ENCODE assay signal across 22 cellular contexts in genomic region chr16:72749091-72749490, GRCh38.
"Had no signal": no experiment of that assay in that cellular context is flagged by ENCODE, and none has a peak within 500 bp of the region (broad histone marks: within the 10 kb centered on the region; RNA-seq: fewer than 3 reads in every experiment).

No MANE protein-coding gene starts in this region.

- H3K4me1 Mint-ChIP-seq: activated naive CD8-positive, alpha-beta T cell treated with anti-CD3 and anti-CD28 coated beads for 36 hours; natural killer cell had no signal

- H3K27me3 ChIP-seq: heart left ventricle, upper lobe of left lung had no signal

- H3K36me3 ChIP-seq: heart left ventricle, upper lobe of left lung had no signal

- H3K36me3 Mint-ChIP-seq: activated CD4-positive, alpha-beta memory T cell treated with anti-CD3 and anti-CD28 coated beads for 36 hours; natural killer cell had no signal

- H3K27me3 Mint-ChIP-seq: activated CD4-positive, alpha-beta memory T cell treated with anti-CD3 and anti-CD28 coated beads for 36 hours; activated naive CD8-positive, alpha-beta T cell treated with anti-CD3 and anti-CD28 coated beads for 36 hours; progenitor cell of endocrine pancreas had no signal

- H3K4me3 ChIP-seq: coronary artery, heart left ventricle, upper lobe of left lung had no signal

- H3K4me1 ChIP-seq: heart left ventricle, upper lobe of left lung had no signal

- H3K9me3 Mint-ChIP-seq: activated CD4-positive, alpha-beta memory T cell treated with anti-CD3 and anti-CD28 coated beads for 36 hours; activated naive CD8-positive, alpha-beta T cell treated with anti-CD3 and anti-CD28 coated beads for 36 hours; endodermal cell; natural killer cell had no signal

- FAIRE-seq: bronchial epithelial cell, islet of Langerhans had no signal

- H3K27ac Mint-ChIP-seq: activated CD4-positive, alpha-beta memory T cell treated with anti-CD3 and anti-CD28 coated beads for 36 hours; activated naive CD8-positive, alpha-beta T cell treated with anti-CD3 and anti-CD28 coated beads for 36 hours; natural killer cell had no signal

- H3K4me3 Mint-ChIP-seq: activated CD4-positive, alpha-beta memory T cell treated with anti-CD3 and anti-CD28 coated beads for 36 hours; activated naive CD8-positive, alpha-beta T cell treated with anti-CD3 and anti-CD28 coated beads for 36 hours; endodermal cell; natural killer cell had no signal

- H3K27ac ChIP-seq: coronary artery, heart left ventricle, upper lobe of left lung had no signal

- DNase-seq: activated CD4-positive, alpha-beta memory T cell treated with anti-CD3 and anti-CD28 coated beads for 36 hours; activated CD4-positive, alpha-beta T cell treated with anti-CD3 and anti-CD28 coated beads for 48 hours; activated CD4-positive, CD25-positive, alpha-beta regulatory T cell; activated naive CD4-positive, alpha-beta T cell treated with Interleukin-2 at 50 U/mL for 16 hours; activated naive CD8-positive, alpha-beta T cell treated with anti-CD3 and anti-CD28 coated beads for 36 hours; activated T-cell treated with anti-CD3 and anti-CD28 coated beads, Interleukin-2, amount 50 U/mL, for 48 hours; cerebellar nuclear complex; endodermal cell; heart left ventricle; left ventricle myocardium superior; mammary epithelial cell; midbrain; natural killer cell; retina; stimulated activated CD4-positive, alpha-beta T cell treated with anti-CD3 and anti-CD28 coated beads, Interleukin-2, amount 100 ng/mL, for 48 hours; stimulated activated naive CD4-positive, alpha-beta T cell treated with Interleukin-2 at 50 U/mL for 16 hours; T1000; upper lobe of left lung had no signal

- ATAC-seq: heart left ventricle, left ventricle myocardium superior, natural killer cell had no signal

- H3K9me3 ChIP-seq: heart left ventricle, upper lobe of left lung had no signal
